8 cellular contexts compared by ENCODE assay signal in the genomic region with DNA sequence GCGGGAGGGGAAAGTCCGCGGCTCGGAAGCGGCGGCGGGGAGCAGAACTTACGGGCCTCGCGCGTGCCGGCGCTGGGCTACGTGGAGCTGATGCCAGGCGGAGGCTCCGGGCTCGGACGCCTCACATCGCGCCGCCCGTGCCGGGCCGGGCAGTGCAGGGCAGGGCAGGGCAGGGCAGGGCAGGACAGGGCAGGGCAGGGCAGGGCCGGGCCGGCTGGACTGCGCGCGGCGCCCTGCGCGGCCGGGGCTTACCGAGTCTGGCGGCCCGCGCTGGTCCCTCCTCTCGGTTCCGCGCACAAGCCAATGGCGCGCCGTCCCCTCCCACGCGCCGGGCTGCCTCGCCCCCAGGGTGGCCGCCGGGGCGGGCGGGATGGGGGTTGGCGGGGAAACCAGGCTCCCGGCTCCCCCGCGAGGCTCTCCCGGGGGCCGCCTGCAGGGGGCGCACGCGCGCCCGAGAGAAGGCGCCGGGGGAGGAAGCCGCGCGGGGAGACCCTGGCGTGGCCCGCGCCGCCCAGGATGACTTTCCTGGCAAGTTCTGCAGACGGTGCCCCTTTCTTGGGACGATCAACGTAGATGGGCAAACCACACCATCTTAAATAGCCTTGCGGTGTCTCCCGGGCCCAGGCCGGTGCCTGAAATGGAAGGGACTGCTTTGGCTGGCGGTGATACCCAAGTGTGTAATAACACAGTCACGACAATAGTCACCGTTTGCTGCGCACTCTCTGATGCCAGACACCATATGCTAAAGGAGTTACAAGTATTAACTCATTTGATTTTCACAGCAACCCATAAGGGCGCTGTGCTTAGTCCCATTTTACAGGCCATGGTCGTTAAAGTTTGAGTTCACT. TPM values are rescaled to one million over a fixed set of nuclear protein-coding genes. Genes with fewer than 3 reads are reported as not detected.
DNase-seq lines count a peak whose midpoint lies in the region; ATAC-seq and TF ChIP-seq lines count a peak whose summit lies in the region.

A gene with protein sequence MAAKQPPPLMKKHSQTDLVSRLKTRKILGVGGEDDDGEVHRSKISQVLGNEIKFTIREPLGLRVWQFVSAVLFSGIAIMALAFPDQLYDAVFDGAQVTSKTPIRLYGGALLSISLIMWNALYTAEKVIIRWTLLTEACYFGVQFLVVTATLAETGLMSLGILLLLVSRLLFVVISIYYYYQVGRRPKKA (minus strand): TSS at position 259 of the 848 bp plus-strand sequence. CDS start 12,548 bp downstream, outside the sequence.

- no peak within 1 kb of the TSS for H3K27ac Mint-ChIP-seq in activated T-helper 2 cell treated with anti-CD3 and anti-CD28 coated beads, Interferon-gamma antibody, Interleukin-2, Interleukin-4, amounts not matched to agents 10 μg/mL and 5 μg/mL and 100 μg/mL, durations not matched to agents 14 hours and 24 hours and 36 hours
- peak within 1 kb of the TSS; percentile 12 for H3K27ac Mint-ChIP-seq in neural crest cell (ENCODE audit: unreplicated experiment)

- H3K4me1 ChIP-seq in OCI-LY1 (ENCODE audit: insufficient read depth, low read length, severe bottlenecking), result no peaks in the 10 kb centered on the region
- H3K4me1 ChIP-seq in subcutaneous abdominal adipose tissue (ENCODE audit: control insufficient read depth in 5 of 5, insufficient read depth in 5 of 5, low read length in 5 of 5), result peaks cover 10 to 69% (median 56%) of the 10 kb centered on the region in 5 donors

- H3K27me3 Mint-ChIP-seq in activated T-helper 2 cell treated with anti-CD3 and anti-CD28 coated beads, Interferon-gamma antibody, Interleukin-2, Interleukin-4, amounts not matched to agents 10 μg/mL and 5 μg/mL and 100 μg/mL, durations not matched to agents 14 hours and 24 hours and 36 hours (ENCODE audit: low read depth), result peaks cover 32% of the 10 kb centered on the region
- peaks cover 13% of the 10 kb centered on the region for H3K27me3 Mint-ChIP-seq in neural crest cell (ENCODE audit: low read depth)

- H3K27me3 ChIP-seq in OCI-LY1 (ENCODE audit: insufficient read depth, low read length) (peaks cover 2% of the 10 kb centered on the region; the same call in 1 of the 2 replicates), subcutaneous abdominal adipose tissue (ENCODE audit: control insufficient read depth in 5 of 5, insufficient read depth in 4 of 5, low read length in 5 of 5) (peaks cover 0 to 10% (median 0%) of the 10 kb centered on the region in 5 donors)

- ATAC-seq in GM18519 (IDR thresholded peaks at IDR 0.05; ENCODE audit: low FRiP score, unreplicated experiment), result no peak

- H3K4me3 Mint-ChIP-seq in activated T-helper 2 cell treated with anti-CD3 and anti-CD28 coated beads, Interferon-gamma antibody, Interleukin-2, Interleukin-4, amounts not matched to agents 10 μg/mL and 5 μg/mL and 100 μg/mL, durations not matched to agents 14 hours and 24 hours and 36 hours (ENCODE audit: low read depth), result peak within 1 kb of the TSS; percentile 56
- peak within 1 kb of the TSS; percentile 95 for H3K4me3 Mint-ChIP-seq in neural crest cell

- no peak within 1 kb of the TSS for H2AFZ ChIP-seq in OCI-LY1 (ENCODE audit: low read length)

- H3K27ac ChIP-seq in OCI-LY1 (ENCODE audit: low read depth, low read length, poor library complexity, severe bottlenecking) (no peak within 1 kb of the TSS), subcutaneous abdominal adipose tissue (ENCODE audit: low read depth, low read length) (peak within 1 kb of the TSS; percentile 60)

- H3F3A ChIP-seq in OCI-LY1 (ENCODE audit: insufficient read depth, low read length), result no peaks in the 10 kb centered on the region

- H3K9ac ChIP-seq in OCI-LY1 (ENCODE audit: low read length) (no peak within 1 kb of the TSS), subcutaneous abdominal adipose tissue (ENCODE audit: low read length in 5 of 5) (peak within 1 kb of the TSS in 4 of 5 donors; percentile 70 to 78 (median 76))

- H3K4me2 ChIP-seq in OCI-LY1 (ENCODE audit: low read length), result peak within 1 kb of the TSS; percentile 21

- TF ChIP-seq CTCF in OCI-LY1 (IDR thresholded peaks at IDR 0.05; ENCODE audit: low read length), result peak; percentile 23; the same call in 1 of the 2 replicates
- peak; percentile 50 for TF ChIP-seq CTCF in fibroblast of the aortic adventitia (IDR thresholded peaks at IDR 0.05; ENCODE audit: insufficient read depth, low read length)
- TF ChIP-seq CTCF in neural crest cell (conservative IDR thresholded peaks at IDR 0.05), result peak; percentile 92

- no peaks in the 10 kb centered on the region for H3K79me2 ChIP-seq in OCI-LY1 (ENCODE audit: insufficient read depth, low read length)

- H3K4me1 Mint-ChIP-seq in activated T-helper 2 cell treated with anti-CD3 and anti-CD28 coated beads, Interferon-gamma antibody, Interleukin-2, Interleukin-4, amounts not matched to agents 10 μg/mL and 5 μg/mL and 100 μg/mL, durations not matched to agents 14 hours and 24 hours and 36 hours (ENCODE audit: low read depth), result peaks cover 11% of the 10 kb centered on the region
- peaks cover 61% of the 10 kb centered on the region for H3K4me1 Mint-ChIP-seq in neural crest cell

- H3K9me2 ChIP-seq in OCI-LY1 (ENCODE audit: low read depth, low read length), result no peaks in the 10 kb centered on the region

- no peaks in the 10 kb centered on the region for H3K9me3 ChIP-seq in OCI-LY1 (ENCODE audit: low read length)
- no peaks in the 10 kb centered on the region for H3K9me3 ChIP-seq in subcutaneous abdominal adipose tissue (ENCODE audit: control insufficient read depth in 5 of 5, low read length in 5 of 5)

- no peaks in the 10 kb centered on the region for H3K36me3 Mint-ChIP-seq in activated T-helper 2 cell treated with anti-CD3 and anti-CD28 coated beads, Interferon-gamma antibody, Interleukin-2, Interleukin-4, amounts not matched to agents 10 μg/mL and 5 μg/mL and 100 μg/mL, durations not matched to agents 14 hours and 24 hours and 36 hours (ENCODE audit: low read depth)
- H3K36me3 Mint-ChIP-seq in neural crest cell (ENCODE audit: low read depth), result peaks cover 2% of the 10 kb centered on the region

- no peaks in the 10 kb centered on the region for H3K9me3 Mint-ChIP-seq in activated T-helper 2 cell treated with anti-CD3 and anti-CD28 coated beads, Interferon-gamma antibody, Interleukin-2, Interleukin-4, amounts not matched to agents 10 μg/mL and 5 μg/mL and 100 μg/mL, durations not matched to agents 14 hours and 24 hours and 36 hours
- no peaks in the 10 kb centered on the region for H3K9me3 Mint-ChIP-seq in neural crest cell

- H3K4me3 ChIP-seq in OCI-LY1 (ENCODE audit: low read depth, low read length, poor library complexity, severe bottlenecking), result peak within 1 kb of the TSS; percentile 46
- H3K4me3 ChIP-seq in fibroblast of the aortic adventitia (ENCODE audit: low read depth, low read length), result peak within 1 kb of the TSS; percentile 77
- H3K4me3 ChIP-seq in subcutaneous abdominal adipose tissue (ENCODE audit: low read depth in 1 of 5, low read length in 5 of 5), result peak within 1 kb of the TSS; percentile 59 to 86 (median 79)

- DNase-seq in NCI-H524 (lab: John Stamatoyannopoulos, UW) (peak; percentile 63 to 80), NCI-H524 treated with DMSO at 0.1 percent for 48 hours (lab: John Stamatoyannopoulos, UW) (no peak), fibroblast of the aortic adventitia (ENCODE audit: low read depth) (peak; percentile 56), neural crest cell (ENCODE audit: low read depth, low spot score) (peak; percentile 68)
- peak; percentile 19 for DNase-seq in activated T-helper 2 cell treated with anti-CD3 and anti-CD28 coated beads, Interferon-gamma antibody, Interleukin-2, Interleukin-4, amounts not matched to agents 10 μg/mL and 5 μg/mL and 100 μg/mL, durations not matched to agents 14 hours and 24 hours and 36 hours (ENCODE audit: low spot score)

- no peaks in the 10 kb centered on the region for H4K20me1 ChIP-seq in OCI-LY1 (ENCODE audit: insufficient read depth, low read length)

- intact Hi-C loops in activated T-helper 2 cell treated with anti-CD3 and anti-CD28 coated beads, Interferon-gamma antibody, Interleukin-2, Interleukin-4, amounts not matched to agents 10 μg/mL and 5 μg/mL and 100 μg/mL, durations not matched to agents 14 hours and 24 hours and 36 hours (cut with micrococcal nuclease), result no loop called here

- H3K36me3 ChIP-seq in OCI-LY1 (ENCODE audit: insufficient read depth, low read length) (no peaks in the 10 kb centered on the region), subcutaneous abdominal adipose tissue (ENCODE audit: control insufficient read depth in 5 of 5, insufficient read depth in 5 of 5, low read length in 5 of 5) (peaks cover 0 to 6% (median 4%) of the 10 kb centered on the region in 5 donors)

RNA-seq across cellular contexts. Expression of the gene that starts here (rescaled TPM):
- 4.6 and 5.0 TPM in 2 replicates for total RNA-seq in activated T-helper 2 cell treated with anti-CD3 and anti-CD28 coated beads, Interferon-gamma antibody, Interleukin-2, Interleukin-4, amounts not matched to agents 10 μg/mL and 5 μg/mL and 100 μg/mL, durations not matched to agents 14 hours and 24 hours and 36 hours
- 23.1 and 27.4 TPM in 2 replicates for total RNA-seq in fibroblast of the aortic adventitia (ENCODE audit: low replicate concordance)
- 83.6 and 85.6 TPM in 2 replicates for total RNA-seq in neural crest cell

Comparison
In these comparisons a context has a peak if more than half of its experiments do, and no peak if none do; other contexts are left out.
1. CTCF ChIP-seq: peak in every context shown above with its lines; median percentile 92 in neural crest cell; 50 in fibroblast of the aortic adventitia; 23 in OCI-LY1.